In the genomic region with DNA sequence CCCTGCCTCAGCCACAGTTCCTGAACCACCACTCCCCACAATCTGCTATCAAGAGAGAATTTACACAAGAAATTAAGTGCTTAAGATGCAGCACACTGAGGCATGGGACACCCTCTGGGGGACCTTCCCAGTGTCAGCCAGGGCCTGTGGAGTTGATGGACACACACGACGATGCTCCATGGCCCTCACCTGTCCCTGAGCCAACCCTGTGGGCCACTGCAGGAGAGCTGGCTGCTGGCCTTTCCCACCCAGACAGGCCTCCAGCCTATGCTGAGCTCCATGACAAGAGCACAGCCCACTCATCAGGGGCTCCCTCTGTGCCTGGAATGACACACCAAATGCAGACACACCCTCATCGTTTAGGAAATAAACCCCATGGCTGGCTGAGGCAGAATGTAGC, we compare ENCODE assay signal across 28 cellular contexts.
DNase-seq lines count a peak whose midpoint lies in the region; FAIRE-seq and TF ChIP-seq lines count a peak whose summit lies in the region.
"Had no signal": no experiment of that assay in that cellular context is flagged by ENCODE, and none has a peak within 500 bp of the region (broad histone marks: within the 10 kb centered on the region; RNA-seq: fewer than 3 reads in every experiment).

No MANE protein-coding gene starts in this region.

- no peak overlapping the region for H2BK12ac ChIP-seq in neuronal stem cell (ENCODE audit: low read length)

- H3K4me2 ChIP-seq in neuronal stem cell (ENCODE audit: insufficient read depth, low read length, poor library complexity, severe bottlenecking), result no peak overlapping the region
- H3K4me2 ChIP-seq: BLaER1 had no signal

- TF ChIP-seq CTCF in endodermal cell (conservative IDR thresholded peaks at IDR 0.05), result no peak

- H3K27me3 ChIP-seq in endodermal cell (ENCODE audit: control insufficient read depth, insufficient read depth, low read length, poor library complexity, severe bottlenecking) (no peaks in the 10 kb centered on the region), neuronal stem cell (ENCODE audit: control insufficient read depth in 3 of 3, insufficient read depth in 3 of 3, low read depth in 1 of 3, low read length in 3 of 3) (peaks cover 0 to 6% (median 0%) of the 10 kb centered on the region in 3 experiments)
- H3K27me3 ChIP-seq: BE2C, BLaER1 had no signal

- no peak overlapping the region for H3K27ac ChIP-seq in endodermal cell (ENCODE audit: low read depth, low read length)
- no peak overlapping the region for H3K27ac ChIP-seq in neuronal stem cell (replicated peaks; ENCODE audit: low read length)
- H3K27ac ChIP-seq: BLaER1 had no signal

- H3K4ac ChIP-seq in neuronal stem cell (ENCODE audit: low read length), result no peak overlapping the region

- H2AK5ac ChIP-seq in neuronal stem cell (ENCODE audit: low read depth, low read length), result peak overlapping the region; percentile 17

- FAIRE-seq in HTR-8/SVneo (lab: Jason Lieb, UNC), result peak; percentile 86
- FAIRE-seq: A204.1, GM12878, GM12892, GM18507 had no signal

- H3K27ac Mint-ChIP-seq in endodermal cell, result peak overlapping the region; percentile 65
- H3K27ac Mint-ChIP-seq in immature natural killer cell, result no peak overlapping the region
- H3K27ac Mint-ChIP-seq: CD14-positive monocyte; CD4-positive, alpha-beta memory T cell; CD4-positive, CD25-positive, alpha-beta regulatory T cell had no signal

- H3K9ac ChIP-seq in endodermal cell (ENCODE audit: extremely low read depth, low read length, poor library complexity, severe bottlenecking) (peak overlapping the region; percentile 6), neuronal stem cell (ENCODE audit: low read depth, low read length, poor library complexity) (no peak overlapping the region)
- H3K9ac ChIP-seq: BLaER1 had no signal

- H4K91ac ChIP-seq in neuronal stem cell (ENCODE audit: low read depth, low read length, poor library complexity), result peak overlapping the region; percentile 49

- no peaks in the 10 kb centered on the region for H3K4me1 ChIP-seq in endodermal cell (ENCODE audit: control insufficient read depth, insufficient read depth, low read length)
- H3K4me1 ChIP-seq in neuronal stem cell (ENCODE audit: control insufficient read depth in 2 of 2, insufficient read depth in 1 of 2, low read depth in 1 of 2, low read length in 2 of 2), result peaks cover 0 to 2% of the 10 kb centered on the region in 2 donors
- H3K4me1 ChIP-seq: BE2C, BLaER1 had no signal

- H3K4me1 Mint-ChIP-seq in endodermal cell, result peaks cover 23% of the 10 kb centered on the region
- H3K4me1 Mint-ChIP-seq in immature natural killer cell, result no peaks in the 10 kb centered on the region
- H3K4me1 Mint-ChIP-seq: CD14-positive monocyte; CD4-positive, alpha-beta memory T cell; CD4-positive, CD25-positive, alpha-beta regulatory T cell; CD8-positive, alpha-beta memory T cell had no signal

- no peak overlapping the region for H2BK5ac ChIP-seq in neuronal stem cell (ENCODE audit: low read length)

- no peak overlapping the region for H2BK120ac ChIP-seq in neuronal stem cell (ENCODE audit: low read depth, low read length)

- H3K9me3 Mint-ChIP-seq in endodermal cell, result no peaks in the 10 kb centered on the region
- peaks cover 0 to 4% (median 0%) of the 10 kb centered on the region in 6 donors for H3K9me3 Mint-ChIP-seq in immature natural killer cell

- H3K4me3 Mint-ChIP-seq in endodermal cell (no peak overlapping the region), immature natural killer cell (no peak overlapping the region)
- H3K4me3 Mint-ChIP-seq: CD14-positive monocyte; CD4-positive, alpha-beta memory T cell; CD4-positive, CD25-positive, alpha-beta regulatory T cell; CD8-positive, alpha-beta memory T cell had no signal

- no peak overlapping the region for H2BK15ac ChIP-seq in neuronal stem cell (ENCODE audit: low read length)

- no peak overlapping the region for H3K18ac ChIP-seq in neuronal stem cell (ENCODE audit: low read length)

- H3K36me3 Mint-ChIP-seq in endodermal cell (ENCODE audit: low read depth) (peaks cover 24% of the 10 kb centered on the region), immature natural killer cell (no peaks in the 10 kb centered on the region)
- H3K36me3 Mint-ChIP-seq: CD14-positive monocyte; CD4-positive, alpha-beta memory T cell; CD4-positive, CD25-positive, alpha-beta regulatory T cell had no signal

- 96 to 100% methylated on average over 2 to 3 of the region's 3 CpGs for WGBS in endodermal cell (ENCODE audit: insufficient coverage in 1 of 2, insufficient read length in 1 of 2), 2 experiments
- WGBS in neuronal stem cell (ENCODE audit: extremely low coverage in 2 of 2, insufficient read length in 2 of 2, insufficient replicate concordance in 1 of 2), 2 donors, result no CpG with 5 or more reads among the region's 3 CpGs

- peaks cover 12% of the 10 kb centered on the region for H3K9me3 ChIP-seq in endodermal cell (ENCODE audit: control insufficient read depth, low read length)
- H3K9me3 ChIP-seq in neuronal stem cell (replicated peaks in 1 of 2; ENCODE audit: control insufficient read depth in 2 of 2, insufficient read depth in 1 of 2, low read depth in 1 of 2, low read length in 2 of 2), result peaks cover 0 to 2% of the 10 kb centered on the region in 2 donors
- H3K9me3 ChIP-seq: BE2C, BLaER1 had no signal

- no peak overlapping the region for H3K4me3 ChIP-seq in endodermal cell (ENCODE audit: low read length)
- no peak overlapping the region for H3K4me3 ChIP-seq in neuronal stem cell (ENCODE audit: low read length in 2 of 2)
- H3K4me3 ChIP-seq: BLaER1, GM12878 had no signal

- H4K8ac ChIP-seq in neuronal stem cell (ENCODE audit: low read depth, low read length), result no peak overlapping the region

- no peak overlapping the region for H2AFZ ChIP-seq in neuronal stem cell (ENCODE audit: low read length)

- no peak overlapping the region for H3K14ac ChIP-seq in neuronal stem cell (ENCODE audit: low read length)

- H3K36me3 ChIP-seq in endodermal cell (ENCODE audit: control insufficient read depth, insufficient read depth, low read length), result no peaks in the 10 kb centered on the region
- no peaks in the 10 kb centered on the region for H3K36me3 ChIP-seq in neuronal stem cell (replicated peaks in 1 of 2; ENCODE audit: control insufficient read depth in 2 of 2, insufficient read depth in 2 of 2, low read length in 2 of 2)
- H3K36me3 ChIP-seq: BE2C, BLaER1 had no signal

- H3K79me1 ChIP-seq in neuronal stem cell (ENCODE audit: low read depth, low read length), result no peaks in the 10 kb centered on the region

- DNase-seq in HTR-8/SVneo (ENCODE audit: insufficient read length, low spot score) (no peak), endodermal cell (no peak), neuronal stem cell (ENCODE audit: low spot score) (no peak), activated gamma-delta T cell treated with Interleukin-2 at 50 U/mL for 16 hours (no peak), NOMO-1 treated with DMSO at 0.1 percent for 48 hours (lab: John Stamatoyannopoulos, UW; ENCODE audit: unreplicated experiment) (no peak), immature natural killer cell (no peak), NCI-H146 treated with DMSO at 0.1 percent for 48 hours (lab: John Stamatoyannopoulos, UW; ENCODE audit: unreplicated experiment) (no peak)
- DNase-seq: 8988T; ACHN; BE2C; C1 segment of cervical spinal cord; CD4-positive, alpha-beta memory T cell; CD4-positive, CD25-positive, alpha-beta regulatory T cell; CD8-positive, alpha-beta memory T cell; COR-L47; DMS 273 treated with DMSO at 0.1 percent for 48 hours; DMS153; DMS53; DMS79; DND-41; EL; GDM1 had no signal

- no peak overlapping the region for H3K23ac ChIP-seq in neuronal stem cell (ENCODE audit: low read depth, low read length, poor library complexity)

- H3K27me3 Mint-ChIP-seq in endodermal cell (ENCODE audit: insufficient read depth) (no peaks in the 10 kb centered on the region), immature natural killer cell (ENCODE audit: low read depth in 3 of 3) (peaks cover 0 to 4% (median 2%) of the 10 kb centered on the region in 3 donors)
- H3K27me3 Mint-ChIP-seq: CD4-positive, alpha-beta memory T cell; CD4-positive, CD25-positive, alpha-beta regulatory T cell had no signal
